In genomic region chr12:53049582-53050318, GRCh38 we compare ENCODE assay signal across 8 cellular contexts. TPM values are rescaled to one million over a fixed set of nuclear protein-coding genes. Genes with fewer than 3 reads are reported as not detected.
DNase-seq lines count a peak whose midpoint lies in the region; ATAC-seq and TF ChIP-seq lines count a peak whose summit lies in the region.

Gene TNS2, plus strand, starts transcription at chr12:53050065. Its CDS starts 121 bp downstream, at chr12:53050186.

- peak within 1 kb of the TSS; percentile 91 for H3K4me3 Mint-ChIP-seq in endothelial cell (ENCODE audit: unreplicated experiment)

- H3K4me1 ChIP-seq in Panc1 (ENCODE audit: control insufficient read depth, insufficient read depth, low read length) (peaks cover 80% of the 10 kb centered on the region), mesodermal cell (ENCODE audit: control insufficient read depth, insufficient read depth, low read length, poor library complexity, severe bottlenecking) (peaks cover 70% of the 10 kb centered on the region), upper lobe of right lung (peaks cover 61% of the 10 kb centered on the region)

- H3K9me3 ChIP-seq in Panc1 (ENCODE audit: control insufficient read depth, insufficient read depth, low read depth, low read length): no peaks in the 10 kb centered on the region
- H3K9me3 ChIP-seq in mesodermal cell (ENCODE audit: control insufficient read depth, low read length): no peaks in the 10 kb centered on the region
- H3K9me3 ChIP-seq in upper lobe of right lung: no peaks in the 10 kb centered on the region

- H3K4me1 Mint-ChIP-seq in endothelial cell (ENCODE audit: unreplicated experiment): peaks cover 52% of the 10 kb centered on the region

- H3K36me3 ChIP-seq in Panc1 (ENCODE audit: control insufficient read depth, insufficient read depth, low read length) (no peaks in the 10 kb centered on the region), mesodermal cell (ENCODE audit: control insufficient read depth, insufficient read depth, low read length) (peaks cover 4% of the 10 kb centered on the region), upper lobe of right lung (peaks cover 18% of the 10 kb centered on the region)

- ATAC-seq in Panc1 (no peak), upper lobe of right lung (peak; percentile 31), HG03139 (IDR thresholded peaks at IDR 0.05; ENCODE audit: unreplicated experiment) (no peak), GM21390 (IDR thresholded peaks at IDR 0.05; ENCODE audit: unreplicated experiment) (no peak)

- H3K27ac ChIP-seq in Panc1 (ENCODE audit: low read length) (peak within 1 kb of the TSS; percentile 93), mesodermal cell (ENCODE audit: low read depth, low read length, severe bottlenecking) (peak within 1 kb of the TSS; percentile 95), upper lobe of right lung (peak within 1 kb of the TSS; percentile 98)

- in situ Hi-C loops in Panc1 (cut with HindIII; ENCODE audit: low pct_unique_long_range_greater_than_20kb, low sequenced_read_pairs): no loop called here

- H3K27me3 ChIP-seq in Panc1 (ENCODE audit: control insufficient read depth, insufficient read depth, low read length): no peaks in the 10 kb centered on the region
- H3K27me3 ChIP-seq in upper lobe of right lung: no peaks in the 10 kb centered on the region

- TF ChIP-seq CTCF in Panc1 (IDR thresholded peaks at IDR 0.05) (no peak), endothelial cell (IDR thresholded peaks at IDR 0.05; ENCODE audit: unreplicated experiment) (no peak), upper lobe of right lung (IDR thresholded peaks at IDR 0.05) (no peak)

- intact Hi-C loops in Panc1 (cut with micrococcal nuclease; ENCODE audit: unreplicated experiment) (no loop called here), upper lobe of right lung (cut with DNase I) (no loop called here)

- H3K36me3 Mint-ChIP-seq in endothelial cell (ENCODE audit: low read depth, unreplicated experiment): peaks cover 3% of the 10 kb centered on the region

- POLR2A ChIA-PET in Panc1 (lab: Charles Lee): no interaction called here

- BruUV-seq in Panc1 (replicated peaks; lab: Mats Ljungman, UMichigan): no TSS peak

- DNase-seq in ELR (ENCODE audit: low read depth) (peak; percentile 70), Panc1 (ENCODE audit: low read depth, low spot score) (no peak), endothelial cell (ENCODE audit: low spot score) (peak; percentile 71), upper lobe of right lung (peak; percentile 91)
- no peak for DNase-seq in activated effector memory CD4-positive, alpha-beta T cell treated with Interleukin-2 at 50 U/mL for 16 hours

- WGBS in mesodermal cell (ENCODE audit: insufficient coverage in 2 of 2), 2 experiments: 7 to 19% methylated on average over 9 to 10 of the region's 19 CpGs

- peaks cover 21% of the 10 kb centered on the region for H3K27me3 Mint-ChIP-seq in endothelial cell (ENCODE audit: unreplicated experiment)

- no peaks in the 10 kb centered on the region for H3K9me3 Mint-ChIP-seq in endothelial cell (ENCODE audit: unreplicated experiment)

- peak within 1 kb of the TSS; percentile 38 to 60 for H3K4me3 ChIP-seq in Panc1 (ENCODE audit: low read depth in 2 of 2, low read length in 2 of 2)
- peak within 1 kb of the TSS; percentile 43 for H3K4me3 ChIP-seq in mesodermal cell (ENCODE audit: extremely low read depth, insufficient read depth, low read length, poor library complexity, severe bottlenecking)
- H3K4me3 ChIP-seq in upper lobe of right lung: peak within 1 kb of the TSS; percentile 86

- H3K27ac Mint-ChIP-seq in endothelial cell (ENCODE audit: unreplicated experiment): peak within 1 kb of the TSS; percentile 91

- CTCF ChIA-PET in Panc1 (lab: Charles Lee): interaction anchor here (0.5 to 0.6 kb wide), 2 partner anchors 34 to 236 kb away, joined by 3 to 6 read pairs; partner anchors contain the start of gene KRT4

RNA-seq across cellular contexts. Expression of gene TNS2, which starts in this region (rescaled TPM):
- 48.1 TPM for total RNA-seq in Panc1 (2021; ENCODE audit: unreplicated experiment)
- 49.1 TPM for polyA plus RNA-seq in Panc1 (2012; ENCODE audit: insufficient read length)
- total RNA-seq in endothelial cell (ENCODE audit: unreplicated experiment): 112 TPM
- 30.9 TPM for polyA plus RNA-seq in mesodermal cell (2013, experiment 1 of 2)
- 19.3 TPM for polyA plus RNA-seq in mesodermal cell (2013, experiment 2 of 2)
- total RNA-seq in upper lobe of right lung: 232 TPM

Comparison
In these comparisons a context has a peak if more than half of its experiments do, and no peak if none do; other contexts are left out.
1. DNase-seq: peak in ELR (single experiment), endothelial cell (single experiment) and upper lobe of right lung (single experiment); none in Panc1 (single experiment) and activated effector memory CD4-positive, alpha-beta T cell treated with Interleukin-2 at 50 U/mL for 16 hours (single experiment).
2. Peak in every context shown above with its lines, with median percentiles within 50 percentile points of each other: H3K27ac ChIP-seq and H3K4me3 ChIP-seq.